Comparison of ENCODE assay signal across 9 cellular contexts in genomic region chr17:47253541-47254402, GRCh38. TPM values are rescaled to one million over a fixed set of nuclear protein-coding genes. Genes with fewer than 3 reads are reported as not detected.
DNase-seq lines count a peak whose midpoint lies in the region; ATAC-seq, FAIRE-seq and TF ChIP-seq lines count a peak whose summit lies in the region.
"Had no signal": no experiment of that assay in that cellular context is flagged by ENCODE, and none has a peak within 500 bp of the region (broad histone marks: within the 10 kb centered on the region; RNA-seq: fewer than 3 reads in every experiment).

TSS of gene ITGB3 (plus strand) at chr17:47253827. CDS start at chr17:47253862, 35 bp downstream.

- TF ChIP-seq POLR2A in prostate gland (IDR thresholded peaks at IDR 0.05): no peak

- no peaks in the 10 kb centered on the region for H3K9me3 ChIP-seq in heart right ventricle
- no peaks in the 10 kb centered on the region for H3K9me3 ChIP-seq in prostate gland
- H3K9me3 ChIP-seq: neutrophil had no signal

- H3K27ac ChIP-seq in heart right ventricle: peak within 1 kb of the TSS; percentile 48 to 89 (median 80)
- peak within 1 kb of the TSS; percentile 34 to 53 for H3K27ac ChIP-seq in prostate gland
- H3K27ac ChIP-seq in urinary bladder (ENCODE audit: low read depth): peak within 1 kb of the TSS; percentile 78
- H3K27ac ChIP-seq: neutrophil had no signal

- TF ChIP-seq RAD21 in Ishikawa (IDR thresholded peaks at IDR 0.05; ENCODE audit: low read depth): peak; percentile 33; the same call in 1 of the 2 replicates

- peaks cover 12% of the 10 kb centered on the region for H3K4me1 Mint-ChIP-seq in activated naive CD8-positive, alpha-beta T cell (ENCODE audit: low read depth)

- H3K36me3 Mint-ChIP-seq in activated naive CD8-positive, alpha-beta T cell: no peaks in the 10 kb centered on the region

- peaks cover 38% of the 10 kb centered on the region for H3K27me3 Mint-ChIP-seq in activated naive CD8-positive, alpha-beta T cell

- TF ChIP-seq CTCF in D721Med (IDR thresholded peaks at IDR 0.05; ENCODE audit: insufficient read depth, missing control alignments) (peak; percentile 46), heart right ventricle (IDR thresholded peaks at IDR 0.05) (peak in 8 of 9 donors; percentile 21 to 69 (median 48)), prostate gland (IDR thresholded peaks at IDR 0.05) (peak in 2 of 4 experiments; percentile 26 to 36)

- no peak for TF ChIP-seq EP300 in Ishikawa (IDR thresholded peaks at IDR 0.05; ENCODE audit: borderline replicate concordance)

- no peak for FAIRE-seq in D721Med (lab: Jason Lieb, UNC)

- 1 to 2% methylated on average over 99 to 112 of the region's 112 CpGs for WGBS in heart right ventricle, 2 donors
- 1% methylated on average over 95 of the region's 112 CpGs for WGBS in prostate gland
- under 1% methylated on average over 112 of the region's 112 CpGs for WGBS in urinary bladder

- no peaks in the 10 kb centered on the region for H3K36me3 ChIP-seq in heart right ventricle
- H3K36me3 ChIP-seq in prostate gland: no peaks in the 10 kb centered on the region
- H3K36me3 ChIP-seq in urinary bladder (ENCODE audit: insufficient read depth): no peaks in the 10 kb centered on the region
- H3K36me3 ChIP-seq: neutrophil had no signal

- H3K27ac Mint-ChIP-seq in activated naive CD8-positive, alpha-beta T cell: no peak within 1 kb of the TSS

- peaks cover 2 to 48% (median 12%) of the 10 kb centered on the region in 9 donors for H3K4me1 ChIP-seq in heart right ventricle
- H3K4me1 ChIP-seq in prostate gland (replicated peaks): no peaks in the 10 kb centered on the region
- H3K4me1 ChIP-seq in urinary bladder (ENCODE audit: insufficient read depth): peaks cover 3% of the 10 kb centered on the region

- ATAC-seq in GM21423 (IDR thresholded peaks at IDR 0.05; ENCODE audit: unreplicated experiment): peak; percentile 72
- peak; percentile 92 to 97 (median 96) for ATAC-seq in heart right ventricle

- DNase-seq in D721Med (ENCODE audit: insufficient read length, low spot score) (no peak), SKM-1 treated with dmso at 0.1 percent for 144 hours (lab: John Stamatoyannopoulos, UW; ENCODE audit: unreplicated experiment) (peak; percentile 55), heart right ventricle (peak; percentile 77 to 82), prostate gland (ENCODE audit: low spot score) (peak; percentile 47)

- intact Hi-C loops in heart right ventricle (cut with DNase I): no loop called here
- intact Hi-C loops in prostate gland (cut with DNase I): no loop called here

- H3K4me3 Mint-ChIP-seq in activated naive CD8-positive, alpha-beta T cell: peak within 1 kb of the TSS; percentile 94

- no peaks in the 10 kb centered on the region for H3K9me3 Mint-ChIP-seq in activated naive CD8-positive, alpha-beta T cell (ENCODE audit: low read depth)

- H3K4me3 ChIP-seq in heart right ventricle (peak within 1 kb of the TSS; percentile 54 to 90 (median 78)), prostate gland (peak within 1 kb of the TSS; percentile 42 to 47), urinary bladder (ENCODE audit: low read depth, low read length) (peak within 1 kb of the TSS; percentile 79)

- H3K27me3 ChIP-seq in heart right ventricle (peaks cover 0 to 55% (median 0%) of the 10 kb centered on the region in 7 donors), prostate gland (replicated peaks; ENCODE audit: insufficient read depth) (no peaks in the 10 kb centered on the region)

TF ChIP-seq in Ishikawa, 13 proteins besides CTCF, POLR2A, EP300 and RAD21:
- TF ChIP-seq REST (IDR thresholded peaks at IDR 0.05; ENCODE audit: low read depth): no peak
- peak; percentile 38 for TF ChIP-seq EGR1 (IDR thresholded peaks at IDR 0.05)
- TF ChIP-seq TEAD4 (IDR thresholded peaks at IDR 0.05): no peak
- no peak for TF ChIP-seq TCF12 (IDR thresholded peaks at IDR 0.05; ENCODE audit: low read depth)
- no peak for TF ChIP-seq USF1 (IDR thresholded peaks at IDR 0.05)
- TF ChIP-seq FOXM1 (IDR thresholded peaks at IDR 0.05; ENCODE audit: borderline replicate concordance, low read depth): no peak
- TF ChIP-seq TAF1 (IDR thresholded peaks at IDR 0.05; ENCODE audit: low read depth): no peak
- TF ChIP-seq CREB1 (IDR thresholded peaks at IDR 0.05; ENCODE audit: low read depth): no peak
- peak; percentile 78 for TF ChIP-seq MAX (IDR thresholded peaks at IDR 0.05)
- no peak for TF ChIP-seq CEBPB (IDR thresholded peaks at IDR 0.05)
- peak; percentile 72 for TF ChIP-seq ZBTB7A (IDR thresholded peaks at IDR 0.05; ENCODE audit: low read depth)

RNA-seq across cellular contexts. Expression of gene ITGB3, which starts in this region (rescaled TPM):
- total RNA-seq in heart right ventricle: 10 to 100 TPM in 1 of 10 donors, 1 to 10 TPM in 9; 2.5 to 18.0 (median 3.5) TPM
- 1 to 10 TPM; 1.9 to 2.4 TPM for polyA plus RNA-seq in heart right ventricle
- 10 to 100 TPM in 1 of 2 donors, 1 to 10 TPM in 1; 3.4 to 12.4 TPM for total RNA-seq in prostate gland
- 20.2 TPM for total RNA-seq in urinary bladder
- polyA plus RNA-seq in urinary bladder: 19.2 TPM
